ENCODE assay signal across 11 cellular contexts in genomic region chr2:238761802-238762373, GRCh38.
DNase-seq lines count a peak whose midpoint lies in the region; ATAC-seq and TF ChIP-seq lines count a peak whose summit lies in the region.
"Had no signal": no experiment of that assay in that cellular context is flagged by ENCODE, and none has a peak within 500 bp of the region (broad histone marks: within the 10 kb centered on the region; RNA-seq: fewer than 3 reads in every experiment).

No MANE protein-coding gene starts in this region.

- POLR2A ChIA-PET in PC-3 (lab: Charles Lee; ENCODE audit: unreplicated experiment), result no interaction called here

- no peak overlapping the region for H3K4me3 Mint-ChIP-seq in endodermal cell
- H3K4me3 Mint-ChIP-seq: stimulated activated effector memory CD8-positive, alpha-beta T cell treated with anti-CD3 and anti-CD28 coated beads, Interleukin-12 subunit alpha, Interleukin-12 subunit beta, amount 100 ng/mL, for 72 hours had no signal

- H3K79me2 ChIP-seq in PC-3 (ENCODE audit: low read length), result no peaks in the 10 kb centered on the region

- BruUV-seq in PC-3 (replicated peaks; lab: Mats Ljungman, UMichigan), result no TSS peak

- H3K4me3 ChIP-seq in PC-3 (ENCODE audit: low read length) (no peak overlapping the region), endodermal cell (ENCODE audit: low read length) (no peak overlapping the region)

- no peaks in the 10 kb centered on the region for H3K4me1 Mint-ChIP-seq in endodermal cell
- H3K4me1 Mint-ChIP-seq: stimulated activated effector memory CD8-positive, alpha-beta T cell treated with anti-CD3 and anti-CD28 coated beads, Interleukin-12 subunit alpha, Interleukin-12 subunit beta, amount 100 ng/mL, for 72 hours had no signal

- TF ChIP-seq CTCF in PC-3 (conservative IDR thresholded peaks at IDR 0.05; ENCODE audit: low read depth, low read length), result no peak
- no peak for TF ChIP-seq CTCF in endodermal cell (conservative IDR thresholded peaks at IDR 0.05)

- no peak for ATAC-seq in PC-3
- no peak for ATAC-seq in HG03135 (IDR thresholded peaks at IDR 0.05; ENCODE audit: unreplicated experiment)
- ATAC-seq: stimulated activated effector memory CD8-positive, alpha-beta T cell treated with anti-CD3 and anti-CD28 coated beads, Interleukin-12 subunit alpha, Interleukin-12 subunit beta, amount 100 ng/mL, for 72 hours had no signal

- H3K9me2 ChIP-seq in PC-3 (replicated peaks; ENCODE audit: low read length), result no peaks in the 10 kb centered on the region

- no peak overlapping the region for H3K27ac Mint-ChIP-seq in endodermal cell
- H3K27ac Mint-ChIP-seq: brain; stimulated activated effector memory CD8-positive, alpha-beta T cell treated with anti-CD3 and anti-CD28 coated beads, Interleukin-12 subunit alpha, Interleukin-12 subunit beta, amount 100 ng/mL, for 72 hours had no signal

- CTCF ChIA-PET in PC-3 (lab: Charles Lee), result no interaction called here

- H3K4me2 ChIP-seq in PC-3 (ENCODE audit: low read length), result no peak overlapping the region

- H3K27me3 Mint-ChIP-seq in endodermal cell (ENCODE audit: insufficient read depth), result peaks cover 14% of the 10 kb centered on the region

- H3K27me3 ChIP-seq in PC-3 (ENCODE audit: low read length) (peaks cover 34% of the 10 kb centered on the region), endodermal cell (ENCODE audit: control insufficient read depth, insufficient read depth, low read length, poor library complexity, severe bottlenecking) (peaks cover 14% of the 10 kb centered on the region)

- H3K9ac ChIP-seq in PC-3 (ENCODE audit: low read length) (no peak overlapping the region), endodermal cell (ENCODE audit: extremely low read depth, low read length, poor library complexity, severe bottlenecking) (no peak overlapping the region)

- H3K9me3 Mint-ChIP-seq in endodermal cell, result no peaks in the 10 kb centered on the region
- H3K9me3 Mint-ChIP-seq: stimulated activated effector memory CD8-positive, alpha-beta T cell treated with anti-CD3 and anti-CD28 coated beads, Interleukin-12 subunit alpha, Interleukin-12 subunit beta, amount 100 ng/mL, for 72 hours had no signal

- no peak overlapping the region for H2AFZ ChIP-seq in PC-3 (ENCODE audit: low read length)

- H3K9me3 ChIP-seq in PC-3 (ENCODE audit: low read length) (no peaks in the 10 kb centered on the region), endodermal cell (ENCODE audit: control insufficient read depth, low read length) (no peaks in the 10 kb centered on the region)

- 33 to 47% methylated on average over 5 to 9 of the region's 9 CpGs for WGBS in endodermal cell (ENCODE audit: insufficient coverage in 1 of 2, insufficient read length in 1 of 2), 2 experiments

- H3K36me3 Mint-ChIP-seq in endodermal cell (ENCODE audit: low read depth), result no peaks in the 10 kb centered on the region
- H3K36me3 Mint-ChIP-seq: brain; stimulated activated effector memory CD8-positive, alpha-beta T cell treated with anti-CD3 and anti-CD28 coated beads, Interleukin-12 subunit alpha, Interleukin-12 subunit beta, amount 100 ng/mL, for 72 hours had no signal

- intact Hi-C loops in PC-3 (cut with micrococcal nuclease), result no loop called here

- H4K20me1 ChIP-seq in PC-3 (ENCODE audit: low read length), result no peaks in the 10 kb centered on the region

- H3K36me3 ChIP-seq in PC-3 (ENCODE audit: low read depth, low read length) (no peaks in the 10 kb centered on the region), endodermal cell (ENCODE audit: control insufficient read depth, insufficient read depth, low read length) (no peaks in the 10 kb centered on the region)

- DNase-seq in NCI-H524 (lab: John Stamatoyannopoulos, UW) (peak; percentile 20 to 77), NCI-H524 treated with DMSO at 0.1 percent for 48 hours (lab: John Stamatoyannopoulos, UW) (no peak), PC-3 (peak; percentile 28), endodermal cell (peak; percentile 84), pons (ENCODE audit: low spot score) (peak; percentile 1), COLO829 (ENCODE audit: low spot score) (no peak)
- DNase-seq in activated CD4-positive, alpha-beta T cell treated with anti-CD3 and anti-CD28 coated beads, Interleukin-2, amount 50 U/mL, for 4 hours, result no peak
- DNase-seq: NCI-H2227 treated with DMSO at 0.1 percent for 48 hours had no signal

- H3K4me1 ChIP-seq in PC-3 (ENCODE audit: insufficient read depth, low read length) (no peaks in the 10 kb centered on the region), endodermal cell (ENCODE audit: control insufficient read depth, insufficient read depth, low read length) (no peaks in the 10 kb centered on the region)

- no peaks in the 10 kb centered on the region for H3F3A ChIP-seq in PC-3 (ENCODE audit: low read length, unreplicated experiment)

- no peak overlapping the region for H3K27ac ChIP-seq in PC-3 (ENCODE audit: low read length)
- H3K27ac ChIP-seq in endodermal cell (ENCODE audit: low read depth, low read length), result no peak overlapping the region

Comparison
In these comparisons a context has a peak if more than half of its experiments do, and no peak if none do; other contexts are left out.
1. DNase-seq: peak in NCI-H524 (2 of 2), PC-3 (single experiment), endodermal cell (single experiment) and pons (single experiment); none in NCI-H524 treated with DMSO at 0.1 percent for 48 hours (single experiment), COLO829 (single experiment) and activated CD4-positive, alpha-beta T cell treated with anti-CD3 and anti-CD28 coated beads, Interleukin-2, amount 50 U/mL, for 4 hours (0 of 2).